In the genomic region with DNA sequence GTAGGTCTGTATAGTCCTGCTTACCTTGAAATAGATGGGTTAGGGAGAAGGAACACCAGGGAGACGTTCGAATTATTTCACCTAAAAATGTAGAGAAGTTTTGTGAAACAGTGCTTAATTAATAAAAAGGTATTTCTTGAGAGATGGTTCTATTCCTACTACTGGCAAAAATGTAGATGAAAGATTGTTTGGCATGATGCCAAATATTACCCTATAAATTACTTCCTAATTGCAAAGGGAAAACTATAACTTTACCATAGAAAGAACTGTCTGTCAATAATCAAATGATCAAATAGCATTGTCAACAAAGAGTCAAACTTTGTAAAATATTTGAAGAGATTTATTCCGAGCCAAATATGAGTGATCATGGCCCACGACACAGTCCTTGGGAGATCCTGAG, we compare ENCODE assay signal across 22 cellular contexts. TPM values are rescaled to one million over a fixed set of nuclear protein-coding genes. Genes with fewer than 3 reads are reported as not detected.
A peak's percentile ranks its signal among the peaks of the same experiment; 100 is the strongest.
DNase-seq lines count a peak whose midpoint lies in the region; ATAC-seq, FAIRE-seq and TF ChIP-seq lines count a peak whose summit lies in the region.
"Had no signal": no experiment of that assay in that cellular context is flagged by ENCODE, and none has a peak within 500 bp of the region (broad histone marks: within the 10 kb centered on the region; RNA-seq: fewer than 3 reads in every experiment).

No MANE protein-coding gene starts in this region.

- H3K4me3 ChIP-seq in CD8-positive, alpha-beta T cell (ENCODE audit: low read depth, low read length) = no peak overlapping the region
- no peak overlapping the region for H3K4me3 ChIP-seq in HEK293 (ENCODE audit: low read depth, low read length)
- no peak overlapping the region for H3K4me3 ChIP-seq in GM12878
- H3K4me3 ChIP-seq: MG63, SJSA1 had no signal

- no peak overlapping the region for H3K27ac ChIP-seq in CD8-positive, alpha-beta T cell (ENCODE audit: low read depth, low read length)
- H3K27ac ChIP-seq in HEK293 (ENCODE audit: extremely low read depth, low read depth, low read length) (no peak overlapping the region), GM12878 (ENCODE audit: control insufficient read depth, insufficient read depth) (no peak overlapping the region)
- H3K27ac ChIP-seq: HL-60, SJSA1 had no signal

- peaks cover 32% of the 10 kb centered on the region for H3K4me1 Mint-ChIP-seq in CD8-positive, alpha-beta T cell (ENCODE audit: low read depth)
- H3K4me1 Mint-ChIP-seq in naive thymus-derived CD8-positive, alpha-beta T cell = peaks cover 10 to 38% (median 30%) of the 10 kb centered on the region in 4 donors

- TF ChIP-seq EP300 in GM12878 (IDR thresholded peaks at IDR 0.05; ENCODE audit: borderline replicate concordance in 1 of 2, control insufficient read depth in 1 of 2, low read depth in 2 of 2, low read length in 2 of 2) = no peak

- no peak for TF ChIP-seq RAD21 in GM12878 (IDR thresholded peaks at IDR 0.05; ENCODE audit: insufficient read depth, low read depth, low read length)

- no peaks in the 10 kb centered on the region for H4K20me1 ChIP-seq in GM12878 (ENCODE audit: control insufficient read depth, insufficient read depth)

- no peak for TF ChIP-seq CTCF in CD8-positive, alpha-beta T cell (IDR thresholded peaks at IDR 0.05)
- no peak for TF ChIP-seq CTCF in HEK293 (tag by site-specific recombination; IDR thresholded peaks at IDR 0.05)
- TF ChIP-seq CTCF in GM12878 (IDR thresholded peaks at IDR 0.05 in 2 of 3, conservative IDR thresholded peaks at IDR 0.05 in 1 of 3; ENCODE audit: control insufficient read depth in 2 of 3, extremely low read depth in 1 of 3, insufficient read depth in 1 of 3, low read depth in 3 of 3, low read length in 3 of 3) = no peak

- 99% methylated on average over 4 of the region's 4 CpGs for WGBS in GM12878 (ENCODE audit: insufficient coverage, insufficient replicate concordance, low lambda C conversion rate, missing lambda C conversion rate)

- no peak for DNase-seq in CD8-positive, alpha-beta T cell
- DNase-seq in GM12878 (ENCODE audit: low read depth, low spot score) = no peak
- DNase-seq in naive thymus-derived CD8-positive, alpha-beta T cell = no peak
- no peak for DNase-seq in activated CD4-positive, alpha-beta T cell treated with anti-CD3 and anti-CD28 coated beads, Interleukin-2, amount 50 U/mL, for 4 hours
- DNase-seq in COLO829 (ENCODE audit: low spot score) = no peak
- DNase-seq: BE2C, DND-41, GOT3, IMR-90, Kasumi-1, MG63, NCI-H1417 treated with DMSO at 0.1 percent for 48 hours, NCI-H187, NCI-H446, NCI-H526 had no signal

- peaks cover 6% of the 10 kb centered on the region for H3K36me3 Mint-ChIP-seq in CD8-positive, alpha-beta T cell
- H3K36me3 Mint-ChIP-seq in naive thymus-derived CD8-positive, alpha-beta T cell = no peaks in the 10 kb centered on the region

- no peak for TF ChIP-seq POLR2A in GM12878 (IDR thresholded peaks at IDR 0.05; ENCODE audit: low read depth, low read length)

- no peaks in the 10 kb centered on the region for H3K36me3 ChIP-seq in CD8-positive, alpha-beta T cell (ENCODE audit: insufficient read depth, low read length)
- no peaks in the 10 kb centered on the region for H3K36me3 ChIP-seq in HEK293 (ENCODE audit: control insufficient read depth in 2 of 2, insufficient read depth in 1 of 2, low read length in 2 of 2)
- no peaks in the 10 kb centered on the region for H3K36me3 ChIP-seq in GM12878 (ENCODE audit: control insufficient read depth in 2 of 2, insufficient read depth in 2 of 2, low read length in 1 of 2)
- H3K36me3 ChIP-seq: BE2C had no signal

- RAD21 ChIA-PET in GM12878 (lab: Charles Lee; ENCODE audit: unreplicated experiment) = no interaction called here

- no peak for ATAC-seq in CD8-positive, alpha-beta T cell
- ATAC-seq in GM12878 = no peak
- ATAC-seq in naive thymus-derived CD8-positive, alpha-beta T cell = no peak
- no peak for ATAC-seq in HG02642 (IDR thresholded peaks at IDR 0.05; ENCODE audit: poor library complexity, unreplicated experiment)
- ATAC-seq: Right ventricle myocardium inferior had no signal

- H3K4me2 ChIP-seq in GM12878 (ENCODE audit: control insufficient read depth, insufficient read depth) = no peak overlapping the region

- H3K4me1 ChIP-seq in CD8-positive, alpha-beta T cell (ENCODE audit: insufficient read depth, low read length) = peaks cover 21% of the 10 kb centered on the region
- H3K4me1 ChIP-seq in HEK293 (ENCODE audit: control insufficient read depth, insufficient read depth, low read length) (no peaks in the 10 kb centered on the region), GM12878 (ENCODE audit: control insufficient read depth, insufficient read depth, low read length) (no peaks in the 10 kb centered on the region)
- H3K4me1 ChIP-seq: BE2C had no signal

- peaks cover 10% of the 10 kb centered on the region for H3K79me2 ChIP-seq in GM12878 (ENCODE audit: control insufficient read depth, insufficient read depth, low read length)

- in situ Hi-C loops in GM12878 (cut with MboI) = loop anchor here (10.0 kb wide), 1 partner anchor 264 kb away; no protein-coding TSS in a partner anchor

- intact Hi-C loops in CD8-positive, alpha-beta T cell (cut with DNase I, micrococcal nuclease) = loop anchor here (5.0 to 10.0 kb wide), 6 partner anchors 352 to 1964 kb away; a partner anchor contains a TSS
- intact Hi-C loops in GM12878 (cut with micrococcal nuclease; ENCODE audit: unreplicated experiment) = loop anchor here (5.0 kb wide), 1 partner anchor 262 kb away; no protein-coding TSS in a partner anchor

- no peaks in the 10 kb centered on the region for H3K9me3 ChIP-seq in CD8-positive, alpha-beta T cell (ENCODE audit: low read length)
- no peaks in the 10 kb centered on the region for H3K9me3 ChIP-seq in HEK293 (ENCODE audit: control insufficient read depth, insufficient read depth, low read depth, low read length)
- no peaks in the 10 kb centered on the region for H3K9me3 ChIP-seq in GM12878 (replicated peaks; ENCODE audit: control insufficient read depth, insufficient read depth, low read length)
- H3K9me3 ChIP-seq: BE2C, Caco-2, MG63, SJSA1 had no signal

- H3K4me3 Mint-ChIP-seq in CD8-positive, alpha-beta T cell = no peak overlapping the region
- H3K4me3 Mint-ChIP-seq in naive thymus-derived CD8-positive, alpha-beta T cell = peak overlapping the region in 5 of 10 donors; percentile 3 to 49 (median 31)

- POLR2A ChIA-PET in CD8-positive, alpha-beta T cell (lab: Charles Lee) = no interaction called here
- POLR2A ChIA-PET in HEK293 (lab: Yijun Ruan, JAX) (interaction anchor here (0.7 kb wide), 1 partner anchor 12 kb away, joined by 7 read pairs; no protein-coding TSS in a partner anchor), GM12878 (lab: Charles Lee) (no interaction called here)
- POLR2A ChIA-PET in naive thymus-derived CD8-positive, alpha-beta T cell (lab: Charles Lee) = no interaction called here

- no peaks in the 10 kb centered on the region for H3K27me3 ChIP-seq in CD8-positive, alpha-beta T cell (ENCODE audit: insufficient read depth, low read length)
- H3K27me3 ChIP-seq in GM12878 (replicated peaks in 1 of 2; ENCODE audit: control insufficient read depth in 2 of 2, insufficient read depth in 2 of 2, low read length in 1 of 2) = no peaks in the 10 kb centered on the region; a peak in 1 of 4 replicates
- H3K27me3 ChIP-seq: BE2C, MG63, SJSA1 had no signal

- peak overlapping the region; percentile 58 for H3K27ac Mint-ChIP-seq in CD8-positive, alpha-beta T cell
- peak overlapping the region; percentile 2 to 80 (median 65) for H3K27ac Mint-ChIP-seq in naive thymus-derived CD8-positive, alpha-beta T cell

- no peak overlapping the region for H2AFZ ChIP-seq in GM12878 (ENCODE audit: control insufficient read depth, low read depth, low read length)

- H3K9ac ChIP-seq in GM12878 (ENCODE audit: control insufficient read depth, insufficient read depth, low read length) = no peak overlapping the region

- SMC1A ChIA-PET in GM12878 (lab: Charles Lee; ENCODE audit: uncharacterized antibody, unreplicated experiment) = no interaction called here

- FAIRE-seq in GM12878 (lab: Jason Lieb, UNC) = no peak
- FAIRE-seq: GM12892 had no signal

- no peaks in the 10 kb centered on the region for H3K9me3 Mint-ChIP-seq in CD8-positive, alpha-beta T cell
- no peaks in the 10 kb centered on the region for H3K9me3 Mint-ChIP-seq in naive thymus-derived CD8-positive, alpha-beta T cell

- BruUV-seq in GM12878 (replicated peaks; lab: Mats Ljungman, UMichigan) = no TSS peak

- CTCF ChIA-PET in CD8-positive, alpha-beta T cell (lab: Charles Lee) = no interaction called here
- CTCF ChIA-PET in HEK293 (lab: Yijun Ruan, JAX) = no interaction called here
- CTCF ChIA-PET in GM12878 (lab: Yijun Ruan, JAX) = no interaction called here

- no peaks in the 10 kb centered on the region for H3K27me3 Mint-ChIP-seq in CD8-positive, alpha-beta T cell (ENCODE audit: low read depth)
- H3K27me3 Mint-ChIP-seq in naive thymus-derived CD8-positive, alpha-beta T cell = no peaks in the 10 kb centered on the region

TF ChIP-seq in GM12878, 131 proteins besides CTCF, POLR2A, EP300 and RAD21:
- peak; percentile 30 for TF ChIP-seq SMAD1 (IDR thresholded peaks at IDR 0.05; ENCODE audit: low read depth, partially characterized antibody)
- no peak for TF ChIP-seq POU2F2 (IDR thresholded peaks at IDR 0.05; ENCODE audit: borderline replicate concordance, low read depth, low read length)
- TF ChIP-seq MEF2A (IDR thresholded peaks at IDR 0.05; ENCODE audit: insufficient read depth, low read depth, low read length) = no peak
- no peak for TF ChIP-seq NR2C1 (IDR thresholded peaks at IDR 0.05)

RNA-seq across cellular contexts. Expression of a gene that starts 4.2 kb away (rescaled TPM):
- total RNA-seq in CD8-positive, alpha-beta T cell = 1 to 10 TPM; 5.8 to 6.0 TPM
- 149 and 155 TPM in 2 replicates for total RNA-seq in GM12878 (2013; cell fraction: nucleolus; rRNA removed)
- total RNA-seq in GM12878 (2014; rRNA removed) (119 and 156 TPM in 2 replicates), GM12878 (2014; rRNA removed; fragmentation: Illumina TruSeq; extraction: Trizol) (220 and 228 TPM in 2 replicates), GM12878 (2021) (119 and 121 TPM in 2 replicates)
- polyA plus RNA-seq in GM12878 (2011; ENCODE audit: low read depth) = 81.7 TPM
- polyA plus RNA-seq in GM12878 (2011; rRNA removed) (175 and 322 TPM in 2 replicates), GM12878 (2014; fragmentation: Illumina TruSeq; extraction: Trizol) (228 and 336 TPM in 2 replicates), GM12878 (2014; fragmentation: Nextera tagmentation; extraction: Ambion mirVana) (100 to 1,000 TPM; 178 to 191 TPM), GM12878 (2014; rRNA removed) (161 and 218 TPM in 2 replicates), GM12878 (2016; fragmentation: Nextera tagmentation; extraction: Ambion mirVana) (100 to 1,000 TPM; 224 to 245 TPM)
- polyA plus RNA-seq in GM12878 (2011; cell fraction: cytosol; rRNA removed) = 41.1 and 48.6 TPM in 2 replicates
- 64.9 and 80.8 TPM in 2 replicates for polyA plus RNA-seq in GM12878 (2011; cell fraction: nucleus; rRNA removed)
- polyA plus RNA-seq in GM12878 (2012) = 140 and 143 TPM in 2 replicates
- polyA minus RNA-seq in GM12878 (2011; rRNA and poly(A)+ RNA removed) = 53.1 and 61.7 TPM in 2 replicates
- 14.7 and 23.1 TPM in 2 replicates for polyA minus RNA-seq in GM12878 (2011; cell fraction: cytosol; rRNA and poly(A)+ RNA removed)
- polyA minus RNA-seq in GM12878 (2011; cell fraction: nucleus; rRNA and poly(A)+ RNA removed) = 41.3 and 58.0 TPM in 2 replicates
- total RNA-seq in naive thymus-derived CD8-positive, alpha-beta T cell = 10 to 100 TPM; 29.7 to 33.1 TPM
- polyA plus RNA-seq in naive thymus-derived CD8-positive, alpha-beta T cell = 10 to 100 TPM; 60.4 to 64.6 (median 63.2) TPM

Comparison
In these comparisons a context has a peak if more than half of its experiments do, and no peak if none do; other contexts are left out.
1. RNA of a gene that starts 4.2 kb away (total RNA-seq): 119 to 228 TPM in GM12878 and 29.7 to 33.1 TPM in naive thymus-derived CD8-positive, alpha-beta T cell; 5.8 to 6.0 TPM in CD8-positive, alpha-beta T cell; every median in the first group is over 4 times any median in the second.